Comparison of ENCODE assay signal across 1 cellular context in genomic region chr7:151251328-151251925, GRCh38.
A peak's percentile ranks its signal among the peaks of the same experiment; 100 is the strongest.
TF ChIP-seq lines count a peak whose summit lies in the region.

No MANE protein-coding gene starts in this region.

TF ChIP-seq in HepG2, 621 proteins besides CTCF, POLR2A, EP300 and RAD21 (continued from another document):
- TF ChIP-seq UBTF (CRISPR knock-in tag; IDR thresholded peaks at IDR 0.05) (peak; percentile 46; the same call in 1 of the 2 replicates), ETV6 (CRISPR knock-in tag; conservative IDR thresholded peaks at IDR 0.05) (no peak), PHF5A (CRISPR knock-in tag; IDR thresholded peaks at IDR 0.05; ENCODE audit: low read depth, unreplicated experiment) (no peak), FOXA3 (CRISPR knock-in tag; IDR thresholded peaks at IDR 0.05) (no peak), CREM (IDR thresholded peaks at IDR 0.05) (no peak), CREM (CRISPR knock-in tag; IDR thresholded peaks at IDR 0.05) (no peak), ZNF451 (CRISPR knock-in tag; IDR thresholded peaks at IDR 0.05) (no peak), POGZ (CRISPR knock-in tag; IDR thresholded peaks at IDR 0.05) (no peak), MED13 (CRISPR knock-in tag; IDR thresholded peaks at IDR 0.05) (no peak), ZNF225 (CRISPR knock-in tag; IDR thresholded peaks at IDR 0.05) (no peak), NFE2L2 (IDR thresholded peaks at IDR 0.05; ENCODE audit: low read length) (no peak), ZNF142 (CRISPR knock-in tag; IDR thresholded peaks at IDR 0.05) (0 out of 2 replicates have a peak, but pooled peaks have one; percentile 37)
- TF ChIP-seq, protein P1, sequence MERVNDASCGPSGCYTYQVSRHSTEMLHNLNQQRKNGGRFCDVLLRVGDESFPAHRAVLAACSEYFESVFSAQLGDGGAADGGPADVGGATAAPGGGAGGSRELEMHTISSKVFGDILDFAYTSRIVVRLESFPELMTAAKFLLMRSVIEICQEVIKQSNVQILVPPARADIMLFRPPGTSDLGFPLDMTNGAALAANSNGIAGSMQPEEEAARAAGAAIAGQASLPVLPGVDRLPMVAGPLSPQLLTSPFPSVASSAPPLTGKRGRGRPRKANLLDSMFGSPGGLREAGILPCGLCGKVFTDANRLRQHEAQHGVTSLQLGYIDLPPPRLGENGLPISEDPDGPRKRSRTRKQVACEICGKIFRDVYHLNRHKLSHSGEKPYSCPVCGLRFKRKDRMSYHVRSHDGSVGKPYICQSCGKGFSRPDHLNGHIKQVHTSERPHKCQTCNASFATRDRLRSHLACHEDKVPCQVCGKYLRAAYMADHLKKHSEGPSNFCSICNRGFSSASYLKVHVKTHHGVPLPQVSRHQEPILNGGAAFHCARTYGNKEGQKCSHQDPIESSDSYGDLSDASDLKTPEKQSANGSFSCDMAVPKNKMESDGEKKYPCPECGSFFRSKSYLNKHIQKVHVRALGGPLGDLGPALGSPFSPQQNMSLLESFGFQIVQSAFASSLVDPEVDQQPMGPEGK (CRISPR knock-in tag; IDR thresholded peaks at IDR 0.05) = 0 out of 2 replicates have a peak, but pooled peaks have one; percentile 24
- TF ChIP-seq, protein P2, sequence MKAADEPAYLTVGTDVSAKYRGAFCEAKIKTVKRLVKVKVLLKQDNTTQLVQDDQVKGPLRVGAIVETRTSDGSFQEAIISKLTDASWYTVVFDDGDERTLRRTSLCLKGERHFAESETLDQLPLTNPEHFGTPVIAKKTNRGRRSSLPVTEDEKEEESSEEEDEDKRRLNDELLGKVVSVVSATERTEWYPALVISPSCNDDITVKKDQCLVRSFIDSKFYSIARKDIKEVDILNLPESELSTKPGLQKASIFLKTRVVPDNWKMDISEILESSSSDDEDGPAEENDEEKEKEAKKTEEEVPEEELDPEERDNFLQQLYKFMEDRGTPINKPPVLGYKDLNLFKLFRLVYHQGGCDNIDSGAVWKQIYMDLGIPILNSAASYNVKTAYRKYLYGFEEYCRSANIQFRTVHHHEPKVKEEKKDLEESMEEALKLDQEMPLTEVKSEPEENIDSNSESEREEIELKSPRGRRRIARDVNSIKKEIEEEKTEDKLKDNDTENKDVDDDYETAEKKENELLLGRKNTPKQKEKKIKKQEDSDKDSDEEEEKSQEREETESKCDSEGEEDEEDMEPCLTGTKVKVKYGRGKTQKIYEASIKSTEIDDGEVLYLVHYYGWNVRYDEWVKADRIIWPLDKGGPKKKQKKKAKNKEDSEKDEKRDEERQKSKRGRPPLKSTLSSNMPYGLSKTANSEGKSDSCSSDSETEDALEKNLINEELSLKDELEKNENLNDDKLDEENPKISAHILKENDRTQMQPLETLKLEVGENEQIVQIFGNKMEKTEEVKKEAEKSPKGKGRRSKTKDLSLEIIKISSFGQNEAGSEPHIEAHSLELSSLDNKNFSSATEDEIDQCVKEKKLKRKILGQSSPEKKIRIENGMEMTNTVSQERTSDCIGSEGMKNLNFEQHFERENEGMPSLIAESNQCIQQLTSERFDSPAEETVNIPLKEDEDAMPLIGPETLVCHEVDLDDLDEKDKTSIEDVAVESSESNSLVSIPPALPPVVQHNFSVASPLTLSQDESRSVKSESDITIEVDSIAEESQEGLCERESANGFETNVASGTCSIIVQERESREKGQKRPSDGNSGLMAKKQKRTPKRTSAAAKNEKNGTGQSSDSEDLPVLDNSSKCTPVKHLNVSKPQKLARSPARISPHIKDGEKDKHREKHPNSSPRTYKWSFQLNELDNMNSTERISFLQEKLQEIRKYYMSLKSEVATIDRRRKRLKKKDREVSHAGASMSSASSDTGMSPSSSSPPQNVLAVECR (CRISPR knock-in tag; IDR thresholded peaks at IDR 0.05; ENCODE audit: borderline replicate concordance) = peak; percentile 33; the same call in 1 of the 2 replicates
- TF ChIP-seq, protein P3, sequence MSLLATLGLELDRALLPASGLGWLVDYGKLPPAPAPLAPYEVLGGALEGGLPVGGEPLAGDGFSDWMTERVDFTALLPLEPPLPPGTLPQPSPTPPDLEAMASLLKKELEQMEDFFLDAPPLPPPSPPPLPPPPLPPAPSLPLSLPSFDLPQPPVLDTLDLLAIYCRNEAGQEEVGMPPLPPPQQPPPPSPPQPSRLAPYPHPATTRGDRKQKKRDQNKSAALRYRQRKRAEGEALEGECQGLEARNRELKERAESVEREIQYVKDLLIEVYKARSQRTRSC (CRISPR knock-in tag; IDR thresholded peaks at IDR 0.05; ENCODE audit: low read depth) = no peak
- TF ChIP-seq, protein P4, sequence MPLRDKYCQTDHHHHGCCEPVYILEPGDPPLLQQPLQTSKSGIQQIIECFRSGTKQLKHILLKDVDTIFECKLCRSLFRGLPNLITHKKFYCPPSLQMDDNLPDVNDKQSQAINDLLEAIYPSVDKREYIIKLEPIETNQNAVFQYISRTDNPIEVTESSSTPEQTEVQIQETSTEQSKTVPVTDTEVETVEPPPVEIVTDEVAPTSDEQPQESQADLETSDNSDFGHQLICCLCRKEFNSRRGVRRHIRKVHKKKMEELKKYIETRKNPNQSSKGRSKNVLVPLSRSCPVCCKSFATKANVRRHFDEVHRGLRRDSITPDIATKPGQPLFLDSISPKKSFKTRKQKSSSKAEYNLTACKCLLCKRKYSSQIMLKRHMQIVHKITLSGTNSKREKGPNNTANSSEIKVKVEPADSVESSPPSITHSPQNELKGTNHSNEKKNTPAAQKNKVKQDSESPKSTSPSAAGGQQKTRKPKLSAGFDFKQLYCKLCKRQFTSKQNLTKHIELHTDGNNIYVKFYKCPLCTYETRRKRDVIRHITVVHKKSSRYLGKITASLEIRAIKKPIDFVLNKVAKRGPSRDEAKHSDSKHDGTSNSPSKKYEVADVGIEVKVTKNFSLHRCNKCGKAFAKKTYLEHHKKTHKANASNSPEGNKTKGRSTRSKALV (CRISPR knock-in tag; IDR thresholded peaks at IDR 0.05) = peak; percentile 24; the same call in 1 of the 2 replicates
- TF ChIP-seq, protein P5, sequence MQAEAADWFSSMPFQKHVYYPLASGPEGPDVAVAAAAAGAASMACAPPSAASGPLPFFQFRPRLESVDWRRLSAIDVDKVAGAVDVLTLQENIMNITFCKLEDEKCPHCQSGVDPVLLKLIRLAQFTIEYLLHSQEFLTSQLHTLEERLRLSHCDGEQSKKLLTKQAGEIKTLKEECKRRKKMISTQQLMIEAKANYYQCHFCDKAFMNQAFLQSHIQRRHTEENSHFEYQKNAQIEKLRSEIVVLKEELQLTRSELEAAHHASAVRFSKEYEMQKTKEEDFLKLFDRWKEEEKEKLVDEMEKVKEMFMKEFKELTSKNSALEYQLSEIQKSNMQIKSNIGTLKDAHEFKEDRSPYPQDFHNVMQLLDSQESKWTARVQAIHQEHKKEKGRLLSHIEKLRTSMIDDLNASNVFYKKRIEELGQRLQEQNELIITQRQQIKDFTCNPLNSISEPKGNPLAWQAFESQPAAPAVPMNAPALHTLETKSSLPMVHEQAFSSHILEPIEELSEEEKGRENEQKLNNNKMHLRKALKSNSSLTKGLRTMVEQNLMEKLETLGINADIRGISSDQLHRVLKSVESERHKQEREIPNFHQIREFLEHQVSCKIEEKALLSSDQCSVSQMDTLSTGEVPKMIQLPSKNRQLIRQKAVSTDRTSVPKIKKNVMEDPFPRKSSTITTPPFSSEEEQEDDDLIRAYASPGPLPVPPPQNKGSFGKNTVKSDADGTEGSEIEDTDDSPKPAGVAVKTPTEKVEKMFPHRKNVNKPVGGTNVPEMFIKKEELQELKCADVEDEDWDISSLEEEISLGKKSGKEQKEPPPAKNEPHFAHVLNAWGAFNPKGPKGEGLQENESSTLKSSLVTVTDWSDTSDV (CRISPR knock-in tag; IDR thresholded peaks at IDR 0.05) = no peak
